In the genomic region with DNA sequence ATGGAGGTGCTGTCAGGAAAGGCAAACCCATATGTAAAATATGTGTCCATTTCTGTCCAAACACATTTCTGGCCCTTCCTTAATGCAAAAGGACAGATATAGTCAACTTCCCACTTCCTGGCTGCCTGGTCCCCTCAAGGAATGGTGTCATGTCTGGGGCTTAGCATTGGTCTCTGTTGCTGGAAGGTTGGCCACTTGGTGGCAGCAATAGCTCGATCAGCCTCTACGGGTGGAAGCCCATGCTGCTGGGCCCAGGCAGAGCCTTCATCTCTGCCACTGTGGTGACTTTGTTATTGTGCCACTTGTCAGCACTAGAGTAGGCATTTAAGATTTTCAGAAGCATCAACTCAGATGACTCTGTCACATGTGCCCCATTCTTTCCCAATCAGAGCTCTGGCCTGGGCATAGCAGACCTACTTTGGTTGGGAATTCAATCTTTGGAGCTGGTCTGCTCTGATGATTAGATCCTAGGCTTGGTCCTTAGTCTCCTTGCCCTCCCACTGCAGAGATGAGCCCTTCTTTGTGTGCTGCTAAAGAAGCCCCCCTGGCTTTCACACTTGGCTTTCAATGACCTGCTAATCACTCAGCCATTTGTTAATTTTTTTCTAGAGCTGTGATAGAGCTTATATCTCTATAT, we compare ENCODE assay signal across 1 cellular context.
TF ChIP-seq lines count a peak whose summit lies in the region.

No MANE protein-coding gene starts in this region.

TF ChIP-seq in liver, 16 proteins besides CTCF, POLR2A, EP300 and RAD21 (continued from another document):
- TF ChIP-seq GABPA (IDR thresholded peaks at IDR 0.05 in 1 of 2, conservative IDR thresholded peaks at IDR 0.05 in 1 of 2) (no peak), ATF3 (IDR thresholded peaks at IDR 0.05) (no peak), YY1 (IDR thresholded peaks at IDR 0.05) (no peak), HNF4A (conservative IDR thresholded peaks at IDR 0.05) (no peak)
